In genomic region chr19:32129141-32129540, GRCh38 we compare ENCODE assay signal across 22 cellular contexts.
DNase-seq lines count a peak whose midpoint lies in the region; ATAC-seq, FAIRE-seq and TF ChIP-seq lines count a peak whose summit lies in the region.
"Had no signal": no experiment of that assay in that cellular context is flagged by ENCODE, and none has a peak within 500 bp of the region (broad histone marks: within the 10 kb centered on the region; RNA-seq: fewer than 3 reads in every experiment).

No MANE protein-coding gene starts in this region.

- no peak for TF ChIP-seq RAD21 in A549 (conservative IDR thresholded peaks at IDR 0.05 in 1 of 2, IDR thresholded peaks at IDR 0.05 in 1 of 2)

- peaks cover 0 to 3% (median 3%) of the 10 kb centered on the region in 3 donors for H3K27me3 Mint-ChIP-seq in CD14-positive monocyte (ENCODE audit: low read depth in 3 of 3)

- no peaks in the 10 kb centered on the region for H3K36me3 ChIP-seq in mucosa of descending colon (ENCODE audit: low read depth)
- H3K36me3 ChIP-seq: BE2C, Peyer's patch had no signal

- intact Hi-C loops in mucosa of descending colon (cut with DNase I, micrococcal nuclease) (no loop called here), sciatic nerve (cut with DNase I) (no loop called here), CD14-positive monocyte (cut with micrococcal nuclease) (no loop called here)

- DNase-seq in A549 (ENCODE audit: low read depth in 1 of 2, low spot score in 1 of 2) (no peak), mucosa of descending colon (peak in 1 of 3 donors; percentile 16), sciatic nerve (ENCODE audit: low spot score) (no peak), CD14-positive monocyte (ENCODE audit: low spot score) (no peak), NCI-H1417 treated with DMSO at 0.1 percent for 48 hours (lab: John Stamatoyannopoulos, UW) (no peak), HPDE6-E6E7 (ENCODE audit: extremely low spot score) (no peak)
- no peak for DNase-seq in central memory CD4-positive, alpha-beta T cell
- DNase-seq: 8988T; BE2C; Caco-2; CD4-positive, alpha-beta T cell; H7; IMR-90; NCI-H1417; NCI-H1930; NCI-H345; NCI-H526; Peyer's patch had no signal

- WGBS in A549 (ENCODE audit: missing lambda C conversion rate) = 9% methylated on average over 10 of the region's 10 CpGs

- H3K4me1 Mint-ChIP-seq in CD14-positive monocyte = no peaks in the 10 kb centered on the region

- H3K9me3 ChIP-seq in A549 = no peaks in the 10 kb centered on the region
- no peaks in the 10 kb centered on the region for H3K9me3 ChIP-seq in mucosa of descending colon
- H3K9me3 ChIP-seq: BE2C, Caco-2, Peyer's patch had no signal

- ATAC-seq in A549 = no peak
- ATAC-seq in mucosa of descending colon = peak; percentile 38
- ATAC-seq in sciatic nerve = peak; percentile 34

- no peak overlapping the region for H3K27ac Mint-ChIP-seq in CD14-positive monocyte
- H3K27ac Mint-ChIP-seq: CD4-positive, alpha-beta T cell had no signal

- H3K27ac ChIP-seq in A549 = no peak overlapping the region
- H3K27ac ChIP-seq: SK-N-MC had no signal

- TF ChIP-seq EP300 in A549 (IDR thresholded peaks at IDR 0.05) = no peak

- no peak overlapping the region for H3K4me2 ChIP-seq in A549

- no peak overlapping the region for H3K4me3 ChIP-seq in A549
- no peak overlapping the region for H3K4me3 ChIP-seq in mucosa of descending colon
- H3K4me3 ChIP-seq: Peyer's patch, SK-N-MC had no signal

- POLR2A ChIA-PET in A549 (lab: Yijun Ruan, JAX) = no interaction called here

- H3K36me3 Mint-ChIP-seq in CD14-positive monocyte = no peaks in the 10 kb centered on the region

- TF ChIP-seq POLR2A in A549 (IDR thresholded peaks at IDR 0.05; ENCODE audit: low read length) = 0 out of 2 replicates have a peak, but pooled peaks have one; percentile 10

- H3K9me3 Mint-ChIP-seq in CD14-positive monocyte = peaks cover 0 to 5% (median 2%) of the 10 kb centered on the region in 7 donors
- H3K9me3 Mint-ChIP-seq: CD4-positive, alpha-beta T cell had no signal

- CTCF ChIA-PET in A549 (lab: Yijun Ruan, JAX) = interaction anchor here (0.7 to 1.1 kb wide), 3 partner anchors 18 to 1307 kb away, joined by 3 to 6 read pairs (median 4); no protein-coding TSS in a partner anchor

- no peaks in the 10 kb centered on the region for H3K4me1 ChIP-seq in A549
- no peaks in the 10 kb centered on the region for H3K4me1 ChIP-seq in mucosa of descending colon (ENCODE audit: low read depth)
- H3K4me1 ChIP-seq: BE2C, Caco-2, Peyer's patch had no signal

- FAIRE-seq in A549 (lab: Jason Lieb, UNC) (peak; percentile 49), endometrium (lab: Jason Lieb, UNC) (peak; percentile 99)
- FAIRE-seq: GM12891, HTR-8/SVneo had no signal

- no peak for TF ChIP-seq CTCF in A549 (IDR thresholded peaks at IDR 0.05)
- TF ChIP-seq CTCF in mucosa of descending colon (IDR thresholded peaks at IDR 0.05) = no peak
- no peak for TF ChIP-seq CTCF in CD14-positive monocyte (IDR thresholded peaks at IDR 0.05)

- no peak overlapping the region for H3K4me3 Mint-ChIP-seq in CD14-positive monocyte
- H3K4me3 Mint-ChIP-seq: CD4-positive, alpha-beta T cell had no signal

TF ChIP-seq in A549, 52 proteins besides CTCF, POLR2A, EP300 and RAD21:
- TF ChIP-seq HEYL (CRISPR knock-in tag; IDR thresholded peaks at IDR 0.05) (no peak), CHD4 (IDR thresholded peaks at IDR 0.05; ENCODE audit: borderline replicate concordance) (no peak), BCL3 (IDR thresholded peaks at IDR 0.05) (no peak)
TF ChIP-seq in A549: peak in this region for 0.

Comparison
In these comparisons a context has a peak if more than half of its experiments do, and no peak if none do; other contexts are left out.
1. ATAC-seq: peak in mucosa of descending colon (single experiment) and sciatic nerve (single experiment); none in A549 (0 of 2).